ENCODE assay signal across 8 cellular contexts in genomic region chr5:177006265-177006972, GRCh38. TPM values are rescaled to one million over a fixed set of nuclear protein-coding genes. Genes with fewer than 3 reads are reported as not detected.
DNase-seq lines count a peak whose midpoint lies in the region; ATAC-seq, FAIRE-seq and TF ChIP-seq lines count a peak whose summit lies in the region.

Gene UIMC1, minus strand, starts transcription at chr5:177006779. Its CDS starts 24,164 bp downstream, at chr5:176982615.

- H3K4me3 ChIP-seq in heart right ventricle: peak within 1 kb of the TSS; percentile 66 to 99 (median 92)

- peak within 1 kb of the TSS; percentile 94 for H3K27ac Mint-ChIP-seq in type B pancreatic cell

- H3K4me1 Mint-ChIP-seq in type B pancreatic cell (ENCODE audit: unreplicated experiment): peaks cover 18% of the 10 kb centered on the region

- ATAC-seq in HG02840 (IDR thresholded peaks at IDR 0.05; ENCODE audit: low FRiP score, unreplicated experiment) (peak; percentile 81), heart right ventricle (peak; percentile 90 to 95 (median 94))

- DNase-seq in GM12891 (ENCODE audit: insufficient read length, low spot score) (peak; percentile 78), NCI-H146 (lab: John Stamatoyannopoulos, UW) (peak; percentile 88), amniotic epithelial cell (ENCODE audit: low read depth) (peak; percentile 90), heart right ventricle (peak; percentile 89 to 92), posterior cingulate gyrus (peak; percentile 83 to 98 (median 88)), type B pancreatic cell (ENCODE audit: extremely low spot score, unreplicated experiment) (peak; percentile 97)

- H3K4me3 Mint-ChIP-seq in type B pancreatic cell: peak within 1 kb of the TSS; percentile 95

- H3K27me3 Mint-ChIP-seq in type B pancreatic cell: no peaks in the 10 kb centered on the region

- 0% methylated on average over 83 of the region's 83 CpGs for WGBS in heart right ventricle, 2 donors

- peak within 1 kb of the TSS; percentile 66 to 99 (median 97) for H3K27ac ChIP-seq in heart right ventricle

- H3K4me1 ChIP-seq in heart right ventricle: peaks cover 0 to 41% (median 25%) of the 10 kb centered on the region in 9 donors

- TF ChIP-seq POLR2A in GM12891 (IDR thresholded peaks at IDR 0.05; ENCODE audit: low read depth, low read length): peak; percentile 77

- TF ChIP-seq CTCF in heart right ventricle (IDR thresholded peaks at IDR 0.05) (no peak), type B pancreatic cell (conservative IDR thresholded peaks at IDR 0.05) (no peak)

- intact Hi-C loops in T-helper 1 cell treated with Interleukin-12 subunit alpha and Interleukin-12 subunit beta and Interleukin-4 antibody, amounts not matched to agents 30 ng/mL and 1 ng/mL, for 36 hours (cut with micrococcal nuclease): loop anchor here (1.0 to 5.0 kb wide), 9 partner anchors 16 to 645 kb away; partner anchors contain the start of genes KIAA1191, LMAN2, NSD1 and TMED9
- intact Hi-C loops in heart right ventricle (cut with DNase I): no loop called here
- intact Hi-C loops in posterior cingulate gyrus (cut with DNase I): no loop called here

- FAIRE-seq in GM12891 (lab: Jason Lieb, UNC): peak; percentile 90

- no peaks in the 10 kb centered on the region for H3K9me3 Mint-ChIP-seq in type B pancreatic cell

- H3K36me3 Mint-ChIP-seq in type B pancreatic cell: peaks cover 5% of the 10 kb centered on the region

- H3K36me3 ChIP-seq in heart right ventricle: no peaks in the 10 kb centered on the region

- H3K27me3 ChIP-seq in heart right ventricle: no peaks in the 10 kb centered on the region

- H3K9me3 ChIP-seq in heart right ventricle: no peaks in the 10 kb centered on the region

TF ChIP-seq in GM12891, 5 proteins besides CTCF, POLR2A, EP300 and RAD21:
- TF ChIP-seq POLR2AphosphoS5 (IDR thresholded peaks at IDR 0.05; ENCODE audit: low read depth, low read length) (peak; percentile 77), TAF1 (IDR thresholded peaks at IDR 0.05; ENCODE audit: low read depth, low read length) (peak; percentile 86), SPI1 (IDR thresholded peaks at IDR 0.05; ENCODE audit: low read depth, low read length) (no peak), POU2F2 (IDR thresholded peaks at IDR 0.05; ENCODE audit: low read depth, low read length) (no peak), PAX5 (IDR thresholded peaks at IDR 0.05; ENCODE audit: insufficient read depth, low read length, severe bottlenecking) (peak; percentile 84)

RNA-seq across cellular contexts. Expression of gene UIMC1, which starts in this region (rescaled TPM):
- polyA plus RNA-seq in GM12891 (2012; ENCODE audit: low read depth, missing spikeins): 22.5 TPM
- total RNA-seq in T-helper 1 cell treated with Interleukin-12 subunit alpha and Interleukin-12 subunit beta and Interleukin-4 antibody, amounts not matched to agents 30 ng/mL and 1 ng/mL, for 36 hours: 46.4 and 49.3 TPM in 2 replicates
- total RNA-seq in heart right ventricle (10 to 100 TPM; 25.2 to 45.5 (median 36.8) TPM), type B pancreatic cell (ENCODE audit: low replicate concordance) (30.7 and 39.1 TPM in 2 replicates)
- 10 to 100 TPM; 24.0 to 25.0 TPM for polyA plus RNA-seq in heart right ventricle

Comparison
In these comparisons a context has a peak if more than half of its experiments do, and no peak if none do; other contexts are left out.
1. Peak in every context shown above with its lines: DNase-seq, ATAC-seq, H3K4me3 ChIP-seq and H3K27ac ChIP-seq.